Comparison of ENCODE assay signal across 1 cellular context in genomic region chr9:137275937-137276756, GRCh38.
TF ChIP-seq lines count a peak whose summit lies in the region.

No MANE protein-coding gene starts in this region.

TF ChIP-seq in HepG2, 621 proteins besides CTCF, POLR2A, EP300 and RAD21 (continued from another document and continues in another):
- TF ChIP-seq GTF3A (CRISPR knock-in tag; conservative IDR thresholded peaks at IDR 0.05) = no peak
- no peak for TF ChIP-seq GZF1 (CRISPR knock-in tag; IDR thresholded peaks at IDR 0.05)
- no peak for TF ChIP-seq SP2 (CRISPR knock-in tag; IDR thresholded peaks at IDR 0.05)
- no peak for TF ChIP-seq TBL1XR1 (IDR thresholded peaks at IDR 0.05; ENCODE audit: borderline replicate concordance, low read length, partially characterized antibody)
- no peak for TF ChIP-seq TRIM22 (IDR thresholded peaks at IDR 0.05)
- no peak for TF ChIP-seq ZNF484 (CRISPR knock-in tag; IDR thresholded peaks at IDR 0.05; ENCODE audit: borderline replicate concordance, low read depth)
- no peak for TF ChIP-seq SIN3B (IDR thresholded peaks at IDR 0.05; ENCODE audit: low read length)
- TF ChIP-seq GATAD1 (CRISPR knock-in tag; IDR thresholded peaks at IDR 0.05) = no peak
- TF ChIP-seq ZNF770 (CRISPR knock-in tag; IDR thresholded peaks at IDR 0.05) = no peak
- TF ChIP-seq ZNF768 (CRISPR knock-in tag; IDR thresholded peaks at IDR 0.05) = no peak
- no peak for TF ChIP-seq ZNF562 (CRISPR knock-in tag; IDR thresholded peaks at IDR 0.05; ENCODE audit: borderline replicate concordance)
- TF ChIP-seq NFKB2 (CRISPR knock-in tag; IDR thresholded peaks at IDR 0.05; ENCODE audit: borderline replicate concordance) = peak; percentile 46; the same call in 1 of the 2 replicates
- TF ChIP-seq ZBTB49 (CRISPR knock-in tag; IDR thresholded peaks at IDR 0.05; ENCODE audit: borderline replicate concordance) = no peak
- no peak for TF ChIP-seq SRF (IDR thresholded peaks at IDR 0.05; ENCODE audit: low read depth, low read length)
- no peak for TF ChIP-seq KDM3A (CRISPR knock-in tag; IDR thresholded peaks at IDR 0.05; ENCODE audit: low read depth)
- no peak for TF ChIP-seq RCOR2 (CRISPR knock-in tag; IDR thresholded peaks at IDR 0.05)
- no peak for TF ChIP-seq MAZ (IDR thresholded peaks at IDR 0.05; ENCODE audit: borderline replicate concordance, low read depth, low read length)
- TF ChIP-seq MAZ (CRISPR knock-in tag; IDR thresholded peaks at IDR 0.05; ENCODE audit: low read depth) = no peak
- TF ChIP-seq JUN (CRISPR knock-in tag; IDR thresholded peaks at IDR 0.05) = no peak
- TF ChIP-seq ZNF747 (CRISPR knock-in tag; IDR thresholded peaks at IDR 0.05; ENCODE audit: borderline replicate concordance) = no peak
- no peak for TF ChIP-seq DNMT3B (CRISPR knock-in tag; conservative IDR thresholded peaks at IDR 0.05)
- TF ChIP-seq ZFY (CRISPR knock-in tag; IDR thresholded peaks at IDR 0.05) = peak; percentile 15; the same call in 1 of the 2 replicates
- no peak for TF ChIP-seq JDP2 (CRISPR knock-in tag; IDR thresholded peaks at IDR 0.05; ENCODE audit: borderline replicate concordance)
- no peak for TF ChIP-seq EED (CRISPR knock-in tag; IDR thresholded peaks at IDR 0.05)
- no peak for TF ChIP-seq E2F5 (CRISPR knock-in tag; conservative IDR thresholded peaks at IDR 0.05)
- TF ChIP-seq ATF7-NPFF (CRISPR knock-in tag; IDR thresholded peaks at IDR 0.05; ENCODE audit: low read depth) = no peak
- TF ChIP-seq ZNF777 (CRISPR knock-in tag; IDR thresholded peaks at IDR 0.05) = no peak
- TF ChIP-seq FUBP1 (CRISPR knock-in tag; IDR thresholded peaks at IDR 0.05; ENCODE audit: borderline replicate concordance) = no peak
- TF ChIP-seq ZNF660 (CRISPR knock-in tag; IDR thresholded peaks at IDR 0.05; ENCODE audit: borderline replicate concordance, low read depth) = no peak
- no peak for TF ChIP-seq ZSCAN25 (CRISPR knock-in tag; IDR thresholded peaks at IDR 0.05)
- no peak for TF ChIP-seq ZNF260 (CRISPR knock-in tag; IDR thresholded peaks at IDR 0.05; ENCODE audit: borderline replicate concordance, low read depth)
- TF ChIP-seq IKZF5 (CRISPR knock-in tag; IDR thresholded peaks at IDR 0.05) = no peak
- TF ChIP-seq ZNF639 (CRISPR knock-in tag; conservative IDR thresholded peaks at IDR 0.05) = no peak
- no peak for TF ChIP-seq SP1 (IDR thresholded peaks at IDR 0.05)
- no peak for TF ChIP-seq SP1 (CRISPR knock-in tag; IDR thresholded peaks at IDR 0.05)
- TF ChIP-seq JUND (CRISPR knock-in tag; IDR thresholded peaks at IDR 0.05) = no peak
- TF ChIP-seq ZNF547 (CRISPR knock-in tag; IDR thresholded peaks at IDR 0.05) = no peak; the same call in 1 of the 2 replicates
- no peak for TF ChIP-seq ARHGAP35 (CRISPR knock-in tag; IDR thresholded peaks at IDR 0.05; ENCODE audit: borderline replicate concordance)
- peak; percentile 74 for TF ChIP-seq ZNF883 (CRISPR knock-in tag; IDR thresholded peaks at IDR 0.05; ENCODE audit: not compliant biosample characterization)
- TF ChIP-seq ZBTB4 (CRISPR knock-in tag; IDR thresholded peaks at IDR 0.05; ENCODE audit: borderline replicate concordance) = peak; percentile 61; the same call in 1 of the 2 replicates
- TF ChIP-seq ZNF256 (CRISPR knock-in tag; conservative IDR thresholded peaks at IDR 0.05) = no peak
- TF ChIP-seq ZFAT (CRISPR knock-in tag; conservative IDR thresholded peaks at IDR 0.05) = no peak
- no peak for TF ChIP-seq ZNF563 (CRISPR knock-in tag; IDR thresholded peaks at IDR 0.05)
- TF ChIP-seq ZNF839 (CRISPR knock-in tag; IDR thresholded peaks at IDR 0.05; ENCODE audit: borderline replicate concordance) = no peak
- TF ChIP-seq ZNF746 (CRISPR knock-in tag; IDR thresholded peaks at IDR 0.05) = no peak
- no peak for TF ChIP-seq NCOA1 (CRISPR knock-in tag; IDR thresholded peaks at IDR 0.05)
- TF ChIP-seq ZSCAN12 (CRISPR knock-in tag; IDR thresholded peaks at IDR 0.05) = no peak
- TF ChIP-seq TFE3 (CRISPR knock-in tag; IDR thresholded peaks at IDR 0.05) = no peak
- TF ChIP-seq MED8 (CRISPR knock-in tag; IDR thresholded peaks at IDR 0.05; ENCODE audit: insufficient replicate concordance) = no peak
- TF ChIP-seq SSRP1 (CRISPR knock-in tag; IDR thresholded peaks at IDR 0.05) = no peak
- TF ChIP-seq ZNF362 (CRISPR knock-in tag; IDR thresholded peaks at IDR 0.05; ENCODE audit: borderline replicate concordance) = no peak
